ENCODE assay signal across 1 cellular context in the genomic region with DNA sequence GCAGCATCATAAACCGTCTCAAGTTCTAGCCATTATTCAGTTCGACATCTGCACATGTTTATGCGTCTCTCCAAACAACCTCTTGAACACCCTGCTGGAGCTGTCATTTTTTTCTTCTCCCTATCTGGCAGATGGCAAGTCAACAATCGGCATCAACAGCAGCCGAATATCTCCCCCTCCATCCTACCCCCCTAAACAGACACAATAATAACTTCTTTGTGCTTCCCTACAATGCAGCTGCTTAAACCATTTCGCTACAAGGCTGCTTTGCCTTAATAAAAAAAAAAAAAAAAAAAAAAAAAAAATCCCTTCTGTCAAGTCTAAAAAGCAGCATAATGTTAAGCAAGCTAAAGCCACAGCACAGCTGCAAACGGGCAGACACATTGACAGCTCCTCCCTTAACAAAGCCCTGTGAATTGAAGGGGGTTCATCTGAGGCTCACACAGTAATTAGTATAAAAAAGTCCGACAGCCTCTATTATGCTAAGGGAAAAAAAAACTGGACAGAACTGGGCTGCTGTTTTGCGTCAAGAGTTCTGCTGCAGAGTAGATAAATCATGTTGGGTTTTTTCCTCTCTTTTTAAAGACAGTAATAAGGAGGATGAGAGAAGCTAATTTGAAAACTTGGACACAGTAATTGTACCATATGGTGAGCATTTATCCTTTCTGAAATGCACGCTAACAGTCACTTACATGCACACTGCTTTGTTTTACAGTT.
TF ChIP-seq lines count a peak whose summit lies in the region.

No MANE protein-coding gene starts in this region.

TF ChIP-seq in SK-N-SH, 30 proteins besides CTCF, POLR2A, EP300 and RAD21 (continued from another document):
- TF ChIP-seq FOXM1 (IDR thresholded peaks at IDR 0.05; ENCODE audit: low read depth): no peak
